1 cellular context compared by ENCODE assay signal in the genomic region with DNA sequence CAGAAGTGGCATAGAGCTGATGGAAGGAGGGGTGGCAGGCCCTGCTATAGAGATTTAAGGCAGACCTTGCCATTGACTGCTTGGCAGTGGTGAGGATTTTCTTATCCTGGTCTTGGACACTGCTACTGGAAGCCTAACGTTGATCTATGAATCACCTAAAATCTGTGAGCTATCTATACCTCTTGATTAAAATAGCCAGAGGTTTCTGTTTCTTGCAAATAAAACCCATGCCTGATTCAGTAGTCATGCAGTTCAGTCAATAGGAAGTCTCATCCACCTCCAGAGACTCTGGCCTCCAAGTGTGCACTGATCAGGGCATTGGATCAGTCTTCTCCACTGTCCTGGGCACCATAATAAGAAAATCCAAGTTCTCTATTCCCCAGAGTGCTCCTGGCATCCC.
TF ChIP-seq lines count a peak whose summit lies in the region.

No MANE protein-coding gene starts in this region.

TF ChIP-seq in SK-N-SH, 30 proteins besides CTCF, POLR2A, EP300 and RAD21:
- TF ChIP-seq SMC3 (IDR thresholded peaks at IDR 0.05; ENCODE audit: low read depth, low read length) (no peak), FOSL2 (IDR thresholded peaks at IDR 0.05; ENCODE audit: borderline replicate concordance, low read depth) (peak; percentile 32; the same call in 1 of the 2 replicates), MEF2A (IDR thresholded peaks at IDR 0.05; ENCODE audit: borderline replicate concordance, low read depth) (peak; percentile 31; the same call in 1 of the 2 replicates), JUND (IDR thresholded peaks at IDR 0.05) (0 out of 2 replicates have a peak, but pooled peaks have one; percentile 24), RCOR1 (IDR thresholded peaks at IDR 0.05; ENCODE audit: low read length) (no peak)
- TF ChIP-seq, protein P1, sequence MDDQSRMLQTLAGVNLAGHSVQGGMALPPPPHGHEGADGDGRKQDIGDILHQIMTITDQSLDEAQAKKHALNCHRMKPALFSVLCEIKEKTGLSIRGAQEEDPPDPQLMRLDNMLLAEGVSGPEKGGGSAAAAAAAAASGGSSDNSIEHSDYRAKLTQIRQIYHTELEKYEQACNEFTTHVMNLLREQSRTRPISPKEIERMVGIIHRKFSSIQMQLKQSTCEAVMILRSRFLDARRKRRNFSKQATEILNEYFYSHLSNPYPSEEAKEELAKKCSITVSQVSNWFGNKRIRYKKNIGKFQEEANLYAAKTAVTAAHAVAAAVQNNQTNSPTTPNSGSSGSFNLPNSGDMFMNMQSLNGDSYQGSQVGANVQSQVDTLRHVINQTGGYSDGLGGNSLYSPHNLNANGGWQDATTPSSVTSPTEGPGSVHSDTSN (IDR thresholded peaks at IDR 0.05) = peak; percentile 19; the same call in 1 of the 2 replicates
- TF ChIP-seq, protein P2, sequence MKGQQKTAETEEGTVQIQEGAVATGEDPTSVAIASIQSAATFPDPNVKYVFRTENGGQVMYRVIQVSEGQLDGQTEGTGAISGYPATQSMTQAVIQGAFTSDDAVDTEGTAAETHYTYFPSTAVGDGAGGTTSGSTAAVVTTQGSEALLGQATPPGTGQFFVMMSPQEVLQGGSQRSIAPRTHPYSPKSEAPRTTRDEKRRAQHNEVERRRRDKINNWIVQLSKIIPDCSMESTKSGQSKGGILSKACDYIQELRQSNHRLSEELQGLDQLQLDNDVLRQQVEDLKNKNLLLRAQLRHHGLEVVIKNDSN (IDR thresholded peaks at IDR 0.05; ENCODE audit: borderline replicate concordance, low read depth) = no peak
